1 cellular context compared by ENCODE assay signal in the genomic region with DNA sequence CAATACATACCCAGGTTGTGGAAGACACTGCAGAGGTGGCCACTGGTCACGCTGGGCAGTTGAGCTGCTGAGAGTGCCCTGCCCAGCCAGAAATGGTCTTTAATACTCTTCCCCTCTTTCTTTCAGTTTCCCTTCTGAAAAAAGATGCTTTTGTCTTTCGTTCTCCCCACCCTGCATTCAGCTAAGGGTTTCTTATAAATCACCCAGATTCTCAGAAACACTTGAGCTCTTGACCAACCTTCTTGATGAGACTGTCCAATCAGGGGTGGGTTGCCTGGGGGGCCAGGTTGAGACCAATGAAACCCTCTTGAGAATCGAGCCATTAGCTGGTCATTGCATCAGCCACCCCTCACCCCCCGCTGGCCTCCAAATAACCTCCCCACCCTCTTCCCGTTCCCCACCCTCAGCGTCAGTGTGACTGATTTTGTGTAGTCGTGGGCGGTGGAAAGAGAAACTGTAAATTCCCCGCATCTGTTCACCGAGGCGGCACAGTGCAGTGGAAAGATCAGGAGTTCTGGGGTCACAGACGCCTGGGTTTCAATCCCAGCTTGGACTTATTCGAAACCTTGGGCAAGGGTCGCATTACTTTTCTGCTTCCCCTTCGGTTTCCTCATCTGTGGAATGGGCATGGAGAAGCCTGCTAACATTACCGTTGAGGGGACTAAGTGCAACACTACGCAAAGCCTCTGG.
TF ChIP-seq lines count a peak whose summit lies in the region.

No MANE protein-coding gene starts in this region.

TF ChIP-seq in K562, 482 proteins besides CTCF, POLR2A, EP300 and RAD21 (continued from another document and continues in another):
- TF ChIP-seq, protein P1, sequence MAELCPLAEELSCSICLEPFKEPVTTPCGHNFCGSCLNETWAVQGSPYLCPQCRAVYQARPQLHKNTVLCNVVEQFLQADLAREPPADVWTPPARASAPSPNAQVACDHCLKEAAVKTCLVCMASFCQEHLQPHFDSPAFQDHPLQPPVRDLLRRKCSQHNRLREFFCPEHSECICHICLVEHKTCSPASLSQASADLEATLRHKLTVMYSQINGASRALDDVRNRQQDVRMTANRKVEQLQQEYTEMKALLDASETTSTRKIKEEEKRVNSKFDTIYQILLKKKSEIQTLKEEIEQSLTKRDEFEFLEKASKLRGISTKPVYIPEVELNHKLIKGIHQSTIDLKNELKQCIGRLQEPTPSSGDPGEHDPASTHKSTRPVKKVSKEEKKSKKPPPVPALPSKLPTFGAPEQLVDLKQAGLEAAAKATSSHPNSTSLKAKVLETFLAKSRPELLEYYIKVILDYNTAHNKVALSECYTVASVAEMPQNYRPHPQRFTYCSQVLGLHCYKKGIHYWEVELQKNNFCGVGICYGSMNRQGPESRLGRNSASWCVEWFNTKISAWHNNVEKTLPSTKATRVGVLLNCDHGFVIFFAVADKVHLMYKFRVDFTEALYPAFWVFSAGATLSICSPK (IDR thresholded peaks at IDR 0.05; ENCODE audit: borderline replicate concordance), result no peak
- TF ChIP-seq KLF1 (tag; IDR thresholded peaks at IDR 0.05), result no peak
- TF ChIP-seq, protein P2, sequence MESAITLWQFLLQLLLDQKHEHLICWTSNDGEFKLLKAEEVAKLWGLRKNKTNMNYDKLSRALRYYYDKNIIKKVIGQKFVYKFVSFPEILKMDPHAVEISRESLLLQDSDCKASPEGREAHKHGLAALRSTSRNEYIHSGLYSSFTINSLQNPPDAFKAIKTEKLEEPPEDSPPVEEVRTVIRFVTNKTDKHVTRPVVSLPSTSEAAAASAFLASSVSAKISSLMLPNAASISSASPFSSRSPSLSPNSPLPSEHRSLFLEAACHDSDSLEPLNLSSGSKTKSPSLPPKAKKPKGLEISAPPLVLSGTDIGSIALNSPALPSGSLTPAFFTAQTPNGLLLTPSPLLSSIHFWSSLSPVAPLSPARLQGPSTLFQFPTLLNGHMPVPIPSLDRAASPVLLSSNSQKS (CRISPR knock-in tag; IDR thresholded peaks at IDR 0.05), result no peak
- peak; percentile 82 for TF ChIP-seq EGR1 (conservative IDR thresholded peaks at IDR 0.05)
- TF ChIP-seq ZNF143 (CRISPR knock-in tag; IDR thresholded peaks at IDR 0.05), result no peak
- TF ChIP-seq, protein P3, sequence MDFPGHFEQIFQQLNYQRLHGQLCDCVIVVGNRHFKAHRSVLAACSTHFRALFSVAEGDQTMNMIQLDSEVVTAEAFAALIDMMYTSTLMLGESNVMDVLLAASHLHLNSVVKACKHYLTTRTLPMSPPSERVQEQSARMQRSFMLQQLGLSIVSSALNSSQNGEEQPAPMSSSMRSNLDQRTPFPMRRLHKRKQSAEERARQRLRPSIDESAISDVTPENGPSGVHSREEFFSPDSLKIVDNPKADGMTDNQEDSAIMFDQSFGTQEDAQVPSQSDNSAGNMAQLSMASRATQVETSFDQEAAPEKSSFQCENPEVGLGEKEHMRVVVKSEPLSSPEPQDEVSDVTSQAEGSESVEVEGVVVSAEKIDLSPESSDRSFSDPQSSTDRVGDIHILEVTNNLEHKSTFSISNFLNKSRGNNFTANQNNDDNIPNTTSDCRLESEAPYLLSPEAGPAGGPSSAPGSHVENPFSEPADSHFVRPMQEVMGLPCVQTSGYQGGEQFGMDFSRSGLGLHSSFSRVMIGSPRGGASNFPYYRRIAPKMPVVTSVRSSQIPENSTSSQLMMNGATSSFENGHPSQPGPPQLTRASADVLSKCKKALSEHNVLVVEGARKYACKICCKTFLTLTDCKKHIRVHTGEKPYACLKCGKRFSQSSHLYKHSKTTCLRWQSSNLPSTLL (IDR thresholded peaks at IDR 0.05), result no peak
- no peak for TF ChIP-seq ZBTB1 (CRISPR knock-in tag; IDR thresholded peaks at IDR 0.05; ENCODE audit: borderline replicate concordance, low read depth)
- TF ChIP-seq ZFP30 (CRISPR knock-in tag; IDR thresholded peaks at IDR 0.05; ENCODE audit: borderline replicate concordance), result no peak
- peak; percentile 25; the same call in 1 of the 2 replicates for TF ChIP-seq RNF2 (IDR thresholded peaks at IDR 0.05)
- peak; percentile 47; the same call in 1 of the 2 replicates for TF ChIP-seq MYNN (IDR thresholded peaks at IDR 0.05)
- TF ChIP-seq MYNN (CRISPR knock-in tag; IDR thresholded peaks at IDR 0.05), result no peak
- TF ChIP-seq, protein P4, sequence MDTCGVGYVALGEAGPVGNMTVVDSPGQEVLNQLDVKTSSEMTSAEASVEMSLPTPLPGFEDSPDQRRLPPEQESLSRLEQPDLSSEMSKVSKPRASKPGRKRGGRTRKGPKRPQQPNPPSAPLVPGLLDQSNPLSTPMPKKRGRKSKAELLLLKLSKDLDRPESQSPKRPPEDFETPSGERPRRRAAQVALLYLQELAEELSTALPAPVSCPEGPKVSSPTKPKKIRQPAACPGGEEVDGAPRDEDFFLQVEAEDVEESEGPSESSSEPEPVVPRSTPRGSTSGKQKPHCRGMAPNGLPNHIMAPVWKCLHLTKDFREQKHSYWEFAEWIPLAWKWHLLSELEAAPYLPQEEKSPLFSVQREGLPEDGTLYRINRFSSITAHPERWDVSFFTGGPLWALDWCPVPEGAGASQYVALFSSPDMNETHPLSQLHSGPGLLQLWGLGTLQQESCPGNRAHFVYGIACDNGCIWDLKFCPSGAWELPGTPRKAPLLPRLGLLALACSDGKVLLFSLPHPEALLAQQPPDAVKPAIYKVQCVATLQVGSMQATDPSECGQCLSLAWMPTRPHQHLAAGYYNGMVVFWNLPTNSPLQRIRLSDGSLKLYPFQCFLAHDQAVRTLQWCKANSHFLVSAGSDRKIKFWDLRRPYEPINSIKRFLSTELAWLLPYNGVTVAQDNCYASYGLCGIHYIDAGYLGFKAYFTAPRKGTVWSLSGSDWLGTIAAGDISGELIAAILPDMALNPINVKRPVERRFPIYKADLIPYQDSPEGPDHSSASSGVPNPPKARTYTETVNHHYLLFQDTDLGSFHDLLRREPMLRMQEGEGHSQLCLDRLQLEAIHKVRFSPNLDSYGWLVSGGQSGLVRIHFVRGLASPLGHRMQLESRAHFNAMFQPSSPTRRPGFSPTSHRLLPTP (IDR thresholded peaks at IDR 0.05; ENCODE audit: borderline replicate concordance, extremely low read depth, insufficient read length), result no peak
- 0 out of 2 replicates have a peak, but pooled peaks have one; percentile 18 for TF ChIP-seq NBN (IDR thresholded peaks at IDR 0.05; ENCODE audit: low read depth)
- TF ChIP-seq ZNF507 (tag; conservative IDR thresholded peaks at IDR 0.05), result no peak
- TF ChIP-seq FOSL1 (tag; conservative IDR thresholded peaks at IDR 0.05), result peak; percentile 43; the same call in 1 of the 2 replicates
- TF ChIP-seq ZNF589 (CRISPR knock-in tag; IDR thresholded peaks at IDR 0.05; ENCODE audit: low read depth), result peak; percentile 3; the same call in 1 of the 2 replicates
- TF ChIP-seq, protein P5, sequence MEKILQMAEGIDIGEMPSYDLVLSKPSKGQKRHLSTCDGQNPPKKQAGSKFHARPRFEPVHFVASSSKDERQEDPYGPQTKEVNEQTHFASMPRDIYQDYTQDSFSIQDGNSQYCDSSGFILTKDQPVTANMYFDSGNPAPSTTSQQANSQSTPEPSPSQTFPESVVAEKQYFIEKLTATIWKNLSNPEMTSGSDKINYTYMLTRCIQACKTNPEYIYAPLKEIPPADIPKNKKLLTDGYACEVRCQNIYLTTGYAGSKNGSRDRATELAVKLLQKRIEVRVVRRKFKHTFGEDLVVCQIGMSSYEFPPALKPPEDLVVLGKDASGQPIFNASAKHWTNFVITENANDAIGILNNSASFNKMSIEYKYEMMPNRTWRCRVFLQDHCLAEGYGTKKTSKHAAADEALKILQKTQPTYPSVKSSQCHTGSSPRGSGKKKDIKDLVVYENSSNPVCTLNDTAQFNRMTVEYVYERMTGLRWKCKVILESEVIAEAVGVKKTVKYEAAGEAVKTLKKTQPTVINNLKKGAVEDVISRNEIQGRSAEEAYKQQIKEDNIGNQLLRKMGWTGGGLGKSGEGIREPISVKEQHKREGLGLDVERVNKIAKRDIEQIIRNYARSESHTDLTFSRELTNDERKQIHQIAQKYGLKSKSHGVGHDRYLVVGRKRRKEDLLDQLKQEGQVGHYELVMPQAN (IDR thresholded peaks at IDR 0.05; ENCODE audit: borderline replicate concordance), result no peak
- TF ChIP-seq ZNF518B (CRISPR knock-in tag; IDR thresholded peaks at IDR 0.05), result no peak
- peak; percentile 70 for TF ChIP-seq TAF1 (IDR thresholded peaks at IDR 0.05; ENCODE audit: control insufficient read depth, extremely low read depth, insufficient read depth, low read length, severe bottlenecking)
- TF ChIP-seq NFE2L1 (tag; IDR thresholded peaks at IDR 0.05; ENCODE audit: borderline replicate concordance, low read depth), result no peak
- TF ChIP-seq ARID1B (IDR thresholded peaks at IDR 0.05), result 0 out of 2 replicates have a peak, but pooled peaks have one; percentile 31
- no peak for TF ChIP-seq SIRT6 (IDR thresholded peaks at IDR 0.05; ENCODE audit: low read depth, low read length)
- no peak for TF ChIP-seq MYBL2 (IDR thresholded peaks at IDR 0.05; ENCODE audit: low read depth)
- no peak for TF ChIP-seq MYBL2 (CRISPR knock-in tag; IDR thresholded peaks at IDR 0.05; ENCODE audit: borderline replicate concordance)
- no peak for TF ChIP-seq ZNF133 (CRISPR knock-in tag; IDR thresholded peaks at IDR 0.05)
- no peak for TF ChIP-seq CREB1 (IDR thresholded peaks at IDR 0.05)
- TF ChIP-seq CREB1 (CRISPR knock-in tag; IDR thresholded peaks at IDR 0.05), result peak; percentile 33; the same call in 1 of the 2 replicates
- TF ChIP-seq ZBTB7A (IDR thresholded peaks at IDR 0.05; ENCODE audit: borderline replicate concordance, control insufficient read depth, low read depth, low read length), result peak; percentile 56; the same call in 1 of the 2 replicates
- peak; percentile 50 for TF ChIP-seq TAF9B (IDR thresholded peaks at IDR 0.05; ENCODE audit: partially characterized antibody)
- 0 out of 2 replicates have a peak, but pooled peaks have one; percentile 15 for TF ChIP-seq ETV1 (tag; conservative IDR thresholded peaks at IDR 0.05; ENCODE audit: low read depth)
- TF ChIP-seq ESRRA (IDR thresholded peaks at IDR 0.05; ENCODE audit: borderline replicate concordance, low read depth), result peak; percentile 34; the same call in 1 of the 2 replicates
- TF ChIP-seq THAP7 (CRISPR knock-in tag; IDR thresholded peaks at IDR 0.05), result no peak
- peak; percentile 83 for TF ChIP-seq MEIS2 (IDR thresholded peaks at IDR 0.05; ENCODE audit: partially characterized antibody)
- TF ChIP-seq MIER1 (IDR thresholded peaks at IDR 0.05; ENCODE audit: low read depth), result no peak
- TF ChIP-seq SOX6 (IDR thresholded peaks at IDR 0.05), result 0 out of 2 replicates have a peak, but pooled peaks have one; percentile 9
- no peak for TF ChIP-seq PRMT5 (CRISPR knock-in tag; IDR thresholded peaks at IDR 0.05)
- no peak for TF ChIP-seq FOXK1 (CRISPR knock-in tag; IDR thresholded peaks at IDR 0.05; ENCODE audit: borderline replicate concordance)
- peak in 1 of 2 experiments; percentile 22; a peak in 1 of 4 replicates for TF ChIP-seq TRIM24 (IDR thresholded peaks at IDR 0.05)
- TF ChIP-seq CHD1 (IDR thresholded peaks at IDR 0.05; ENCODE audit: low read length), result peak; percentile 45
- TF ChIP-seq VEZF1 (CRISPR knock-in tag; IDR thresholded peaks at IDR 0.05), result peak; percentile 94
- TF ChIP-seq ZNF3 (CRISPR knock-in tag; IDR thresholded peaks at IDR 0.05), result no peak
- TF ChIP-seq MAZ (CRISPR knock-in tag; conservative IDR thresholded peaks at IDR 0.05 in 1 of 2, IDR thresholded peaks at IDR 0.05 in 1 of 2), result peak in 1 of 2 experiments; percentile 82; a peak in 2 of 4 replicates
- TF ChIP-seq KDM5B (IDR thresholded peaks at IDR 0.05; ENCODE audit: insufficient replicate concordance, low read depth, low read length), result peak; percentile 64
